ENCODE assay signal across 8 cellular contexts in genomic region chrX:132022115-132022862, GRCh38. TPM values are rescaled to one million over a fixed set of nuclear protein-coding genes. Genes with fewer than 3 reads are reported as not detected.
DNase-seq lines count a peak whose midpoint lies in the region; ATAC-seq and TF ChIP-seq lines count a peak whose summit lies in the region.

No MANE protein-coding gene starts in this region.

- H3K27ac Mint-ChIP-seq in endodermal cell, result peak overlapping the region; percentile 96

- H3K14ac ChIP-seq in neuronal stem cell (ENCODE audit: low read length), result no peak overlapping the region

- peak; percentile 4 for ATAC-seq in HG02840 (IDR thresholded peaks at IDR 0.05; ENCODE audit: low FRiP score, unreplicated experiment)
- ATAC-seq in SK-N-SH treated with all-trans-retinoic acid at 6 μM for 48 hours, result peak; percentile 53
- no peak for ATAC-seq in GM21723 (IDR thresholded peaks at IDR 0.05; ENCODE audit: unreplicated experiment)
- ATAC-seq in GM18858 (IDR thresholded peaks at IDR 0.05; ENCODE audit: unreplicated experiment), result no peak

- no peak overlapping the region for H3K27ac ChIP-seq in endodermal cell (ENCODE audit: low read depth, low read length)
- peak overlapping the region; percentile 71 for H3K27ac ChIP-seq in neuronal stem cell (replicated peaks; ENCODE audit: low read length)

- H3K36me3 ChIP-seq in endodermal cell (ENCODE audit: control insufficient read depth, insufficient read depth, low read length) (no peaks in the 10 kb centered on the region), neuronal stem cell (replicated peaks in 1 of 2; ENCODE audit: control insufficient read depth in 2 of 2, insufficient read depth in 2 of 2, low read length in 2 of 2) (no peaks in the 10 kb centered on the region)

- no peaks in the 10 kb centered on the region for H3K79me1 ChIP-seq in neuronal stem cell (ENCODE audit: low read depth, low read length)

- H3K4me1 Mint-ChIP-seq in endodermal cell, result peaks cover 29% of the 10 kb centered on the region

- H2AK5ac ChIP-seq in neuronal stem cell (ENCODE audit: low read depth, low read length), result no peak overlapping the region

- no peak overlapping the region for H4K91ac ChIP-seq in neuronal stem cell (ENCODE audit: low read depth, low read length, poor library complexity)

- H3K4me1 ChIP-seq in endodermal cell (ENCODE audit: control insufficient read depth, insufficient read depth, low read length) (no peaks in the 10 kb centered on the region), neuronal stem cell (ENCODE audit: control insufficient read depth in 2 of 2, insufficient read depth in 1 of 2, low read depth in 1 of 2, low read length in 2 of 2) (no peaks in the 10 kb centered on the region)

- no peaks in the 10 kb centered on the region for H3K9me3 ChIP-seq in endodermal cell (ENCODE audit: control insufficient read depth, low read length)
- no peaks in the 10 kb centered on the region for H3K9me3 ChIP-seq in neuronal stem cell (replicated peaks in 1 of 2; ENCODE audit: control insufficient read depth in 2 of 2, insufficient read depth in 1 of 2, low read depth in 1 of 2, low read length in 2 of 2)

- H3K36me3 Mint-ChIP-seq in endodermal cell (ENCODE audit: low read depth), result peaks cover 2% of the 10 kb centered on the region

- peak overlapping the region; percentile 57 for H3K4me2 ChIP-seq in neuronal stem cell (ENCODE audit: insufficient read depth, low read length, poor library complexity, severe bottlenecking)

- H3K4me3 Mint-ChIP-seq in endodermal cell, result peak overlapping the region; percentile 97

- TF ChIP-seq CTCF in GM12875 (IDR thresholded peaks at IDR 0.05; ENCODE audit: borderline replicate concordance, insufficient read depth, low read depth, low read length) (0 out of 2 replicates have a peak, but pooled peaks have one; percentile 11), endodermal cell (conservative IDR thresholded peaks at IDR 0.05) (peak; percentile 65)

- WGBS in endodermal cell (ENCODE audit: insufficient coverage in 1 of 2, insufficient read length in 1 of 2), 2 experiments, result 0 to 2% methylated on average over 1 to 18 of the region's 19 CpGs
- WGBS in neuronal stem cell (ENCODE audit: extremely low coverage in 2 of 2, insufficient read length in 2 of 2, insufficient replicate concordance in 1 of 2), 2 donors, result no CpG with 5 or more reads among the region's 19 CpGs

- H3K23ac ChIP-seq in neuronal stem cell (ENCODE audit: low read depth, low read length, poor library complexity), result no peak overlapping the region

- H2BK120ac ChIP-seq in neuronal stem cell (ENCODE audit: low read depth, low read length), result no peak overlapping the region

- H2BK5ac ChIP-seq in neuronal stem cell (ENCODE audit: low read length), result no peak overlapping the region

- H3K9ac ChIP-seq in endodermal cell (ENCODE audit: extremely low read depth, low read length, poor library complexity, severe bottlenecking) (peak overlapping the region; percentile 47), neuronal stem cell (ENCODE audit: low read depth, low read length, poor library complexity) (peak overlapping the region; percentile 44)

- H3K27me3 ChIP-seq in endodermal cell (ENCODE audit: control insufficient read depth, insufficient read depth, low read length, poor library complexity, severe bottlenecking) (no peaks in the 10 kb centered on the region), neuronal stem cell (ENCODE audit: control insufficient read depth in 3 of 3, insufficient read depth in 3 of 3, low read depth in 1 of 3, low read length in 3 of 3) (peaks cover 0 to 45% (median 0%) of the 10 kb centered on the region in 3 experiments)

- no peaks in the 10 kb centered on the region for H3K9me3 Mint-ChIP-seq in endodermal cell

- H3K27me3 Mint-ChIP-seq in endodermal cell (ENCODE audit: insufficient read depth), result peaks cover 2% of the 10 kb centered on the region

- H2BK15ac ChIP-seq in neuronal stem cell (ENCODE audit: low read length), result no peak overlapping the region

- H3K18ac ChIP-seq in neuronal stem cell (ENCODE audit: low read length), result peak overlapping the region; percentile 90

- H2AFZ ChIP-seq in neuronal stem cell (ENCODE audit: low read length), result peak overlapping the region; percentile 93

- no peak overlapping the region for H4K8ac ChIP-seq in neuronal stem cell (ENCODE audit: low read depth, low read length)

- no peak overlapping the region for H3K4ac ChIP-seq in neuronal stem cell (ENCODE audit: low read length)

- H2BK12ac ChIP-seq in neuronal stem cell (ENCODE audit: low read length), result no peak overlapping the region

- no peak for DNase-seq in endodermal cell
- DNase-seq in neuronal stem cell (ENCODE audit: low spot score), result no peak
- no peak for DNase-seq in occipital lobe (lab: John Stamatoyannopoulos, UW)

- H3K4me3 ChIP-seq in GM12875 (ENCODE audit: low read depth, low read length) (peak overlapping the region; percentile 74), endodermal cell (ENCODE audit: low read length) (peak overlapping the region; percentile 91), neuronal stem cell (ENCODE audit: low read length in 2 of 2) (peak overlapping the region; percentile 68 to 78)

TF ChIP-seq in SK-N-SH treated with all-trans-retinoic acid at 6 μM for 48 hours, 23 proteins besides CTCF, POLR2A, EP300 and RAD21:
- TF ChIP-seq ZC3H10 (CRISPR knock-in tag; IDR thresholded peaks at IDR 0.05) (no peak), SNAI2 (CRISPR knock-in tag; IDR thresholded peaks at IDR 0.05) (no peak)

RNA-seq across cellular contexts. Expression of gene STK26, which starts 0.8 kb away (rescaled TPM):
- 100 to 1,000 TPM; 105 to 140 TPM for total RNA-seq in endodermal cell
- 81.7 TPM for polyA plus RNA-seq in endodermal cell (2013, experiment 1 of 2)
- 82.0 TPM for polyA plus RNA-seq in endodermal cell (2013, experiment 2 of 2)
- polyA plus RNA-seq in neuronal stem cell (2013, experiment 1 of 2), result 61.5 TPM
- 63.7 TPM for polyA plus RNA-seq in neuronal stem cell (2013, experiment 2 of 2)
- 0.78 TPM for total RNA-seq in occipital lobe

Comparison
In these comparisons a context has a peak if more than half of its experiments do, and no peak if none do; other contexts are left out.
1. ATAC-seq: peak in HG02840 (single experiment) and SK-N-SH treated with all-trans-retinoic acid at 6 μM for 48 hours (single experiment); none in GM21723 (single experiment) and GM18858 (single experiment).
2. RNA of gene STK26, which starts 0.8 kb away (total RNA-seq): 105 to 140 TPM in endodermal cell; 0.78 TPM in occipital lobe (single experiment); every median in the first group is over 10 times any median in the second.
3. Peak in every context shown above with its lines, with median percentiles within 50 percentile points of each other: H3K4me3 ChIP-seq.